11 cellular contexts compared by ENCODE assay signal in the genomic region with DNA sequence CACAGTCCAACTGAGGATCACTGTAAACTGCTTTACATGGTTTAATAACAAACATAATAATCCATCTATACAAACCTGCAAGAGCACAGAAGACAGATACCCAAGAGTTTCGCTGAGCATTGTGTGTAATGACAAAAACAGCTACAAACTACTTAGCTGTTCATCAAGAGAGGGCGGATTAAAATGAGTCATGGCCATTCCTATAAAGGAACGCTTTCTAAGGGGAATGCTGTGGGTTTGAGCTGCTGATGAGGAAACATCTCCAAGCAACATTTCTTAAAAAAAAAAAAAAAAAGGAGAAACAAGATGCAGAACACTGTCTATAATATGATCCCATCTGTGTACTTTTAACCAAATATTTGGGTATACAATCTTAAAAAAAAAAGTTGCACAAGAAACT. TPM values are rescaled to one million over a fixed set of nuclear protein-coding genes. Genes with fewer than 3 reads are reported as not detected.
DNase-seq lines count a peak whose midpoint lies in the region; ATAC-seq and TF ChIP-seq lines count a peak whose summit lies in the region.
"Had no signal": no experiment of that assay in that cellular context is flagged by ENCODE, and none has a peak within 500 bp of the region (broad histone marks: within the 10 kb centered on the region; RNA-seq: fewer than 3 reads in every experiment).

No MANE protein-coding gene starts in this region.

- no peak overlapping the region for H2AFZ ChIP-seq in GM23338

- WGBS in lower leg skin, 2 donors, result 74 to 83% methylated on average over 3 of the region's 3 CpGs

- no peaks in the 10 kb centered on the region for H3K36me3 ChIP-seq in GM23338 (ENCODE audit: insufficient read depth)

- H3K4me1 ChIP-seq in GM23338 (ENCODE audit: insufficient read depth), result peaks cover 48% of the 10 kb centered on the region

- no peaks in the 10 kb centered on the region for H3K27me3 ChIP-seq in GM23338 (ENCODE audit: insufficient read depth)

- ATAC-seq in GM23338, result no peak

- intact Hi-C loops in activated T-helper 1 cell treated with anti-CD3 and anti-CD28 coated beads, Interleukin-12 subunit alpha, Interleukin-12 subunit beta, Interleukin-2, Interleukin-4 antibody, amounts not matched to agents 30 ng/mL and 10 ng/mL and 1 ng/mL, durations not matched to agents 14 hours and 24 hours and 36 hours (cut with micrococcal nuclease), result loop anchor here (1.0 kb wide), 1 partner anchor 8 kb away; no protein-coding TSS in a partner anchor
- intact Hi-C loops in lower leg skin (cut with DNase I; ENCODE audit: low total_unique reads), result no loop called here

- H3K9me3 Mint-ChIP-seq in GM23338, result no peaks in the 10 kb centered on the region
- H3K9me3 Mint-ChIP-seq in activated T-helper 1 cell treated with anti-CD3 and anti-CD28 coated beads, Interleukin-12 subunit alpha, Interleukin-12 subunit beta, Interleukin-2, Interleukin-4 antibody, amounts not matched to agents 30 ng/mL and 10 ng/mL and 1 ng/mL, durations not matched to agents 14 hours and 24 hours and 36 hours, result no peaks in the 10 kb centered on the region

- H3K4me1 Mint-ChIP-seq in GM23338, result peaks cover 66% of the 10 kb centered on the region
- H3K4me1 Mint-ChIP-seq in activated T-helper 1 cell treated with anti-CD3 and anti-CD28 coated beads, Interleukin-12 subunit alpha, Interleukin-12 subunit beta, Interleukin-2, Interleukin-4 antibody, amounts not matched to agents 30 ng/mL and 10 ng/mL and 1 ng/mL, durations not matched to agents 14 hours and 24 hours and 36 hours (ENCODE audit: low read depth), result peaks cover 88% of the 10 kb centered on the region

- H3F3A ChIP-seq in GM23338 (replicated peaks; ENCODE audit: low read depth), result no peaks in the 10 kb centered on the region

- peaks cover 92% of the 10 kb centered on the region for H3K79me2 ChIP-seq in GM23338 (replicated peaks; ENCODE audit: insufficient read depth)

- H3K27ac ChIP-seq in GM23338 (ENCODE audit: low read depth), result no peak overlapping the region

- TF ChIP-seq POLR2A in lower leg skin (IDR thresholded peaks at IDR 0.05), result no peak

- TF ChIP-seq CTCF in GM23338 (conservative IDR thresholded peaks at IDR 0.05; ENCODE audit: low read depth in 2 of 2) (no peak), lower leg skin (IDR thresholded peaks at IDR 0.05) (no peak)

- peak; percentile 81 for DNase-seq in AG08396 (ENCODE audit: low spot score)
- DNase-seq in GM23338 (ENCODE audit: low spot score), result no peak
- no peak for DNase-seq in activated T-helper 1 cell treated with anti-CD3 and anti-CD28 coated beads, Interleukin-12 subunit alpha, Interleukin-12 subunit beta, Interleukin-2, Interleukin-4 antibody, amounts not matched to agents 30 ng/mL and 10 ng/mL and 1 ng/mL, durations not matched to agents 14 hours and 24 hours and 36 hours (ENCODE audit: low spot score)
- DNase-seq in iris pigment epithelial cell (ENCODE audit: low read depth), result peak; percentile 98
- DNase-seq in OCI-M1 (lab: John Stamatoyannopoulos, UW), result no peak
- DNase-seq in ureter (ENCODE audit: low spot score), result no peak
- no peak for DNase-seq in NCI-H2227 treated with DMSO at 0.1 percent for 48 hours (lab: John Stamatoyannopoulos, UW)
- DNase-seq in lower leg skin (ENCODE audit: low spot score in 2 of 2), result no peak
- DNase-seq: effector CD4-positive, alpha-beta T cell; Kasumi-1 had no signal

- H3K27ac Mint-ChIP-seq in GM23338, result no peak overlapping the region
- H3K27ac Mint-ChIP-seq in activated T-helper 1 cell treated with anti-CD3 and anti-CD28 coated beads, Interleukin-12 subunit alpha, Interleukin-12 subunit beta, Interleukin-2, Interleukin-4 antibody, amounts not matched to agents 30 ng/mL and 10 ng/mL and 1 ng/mL, durations not matched to agents 14 hours and 24 hours and 36 hours, result peak overlapping the region; percentile 72

- H3K27me3 Mint-ChIP-seq in GM23338 (ENCODE audit: insufficient read depth, low read depth, poor library complexity), result peaks cover 7% of the 10 kb centered on the region
- no peaks in the 10 kb centered on the region for H3K27me3 Mint-ChIP-seq in activated T-helper 1 cell treated with anti-CD3 and anti-CD28 coated beads, Interleukin-12 subunit alpha, Interleukin-12 subunit beta, Interleukin-2, Interleukin-4 antibody, amounts not matched to agents 30 ng/mL and 10 ng/mL and 1 ng/mL, durations not matched to agents 14 hours and 24 hours and 36 hours (ENCODE audit: insufficient read depth)

- peaks cover 4% of the 10 kb centered on the region; the same call in 1 of the 3 replicates for H3K36me3 Mint-ChIP-seq in GM23338 (ENCODE audit: low read depth)
- H3K36me3 Mint-ChIP-seq in activated T-helper 1 cell treated with anti-CD3 and anti-CD28 coated beads, Interleukin-12 subunit alpha, Interleukin-12 subunit beta, Interleukin-2, Interleukin-4 antibody, amounts not matched to agents 30 ng/mL and 10 ng/mL and 1 ng/mL, durations not matched to agents 14 hours and 24 hours and 36 hours (ENCODE audit: low read depth), result peaks cover 36% of the 10 kb centered on the region

- H4K20me1 ChIP-seq in GM23338 (replicated peaks; ENCODE audit: insufficient read depth), result peaks cover 12% of the 10 kb centered on the region

- H3K4me2 ChIP-seq in GM23338, result 0 out of 2 replicates have a peak overlapping the region, but pooled peaks have one; percentile 11

- no peak overlapping the region for H3K4me3 Mint-ChIP-seq in GM23338
- H3K4me3 Mint-ChIP-seq in activated T-helper 1 cell treated with anti-CD3 and anti-CD28 coated beads, Interleukin-12 subunit alpha, Interleukin-12 subunit beta, Interleukin-2, Interleukin-4 antibody, amounts not matched to agents 30 ng/mL and 10 ng/mL and 1 ng/mL, durations not matched to agents 14 hours and 24 hours and 36 hours, result peak overlapping the region; percentile 31

- H3K9me2 ChIP-seq in GM23338 (ENCODE audit: insufficient read depth), result no peaks in the 10 kb centered on the region

- H3K4me3 ChIP-seq in GM23338 (no peak overlapping the region), lower leg skin (ENCODE audit: low read depth, poor library complexity, severe bottlenecking) (no peak overlapping the region)
- H3K4me3 ChIP-seq: lung had no signal

TF ChIP-seq in GM23338, 12 proteins besides CTCF, POLR2A, EP300 and RAD21 (continues in another document):
- TF ChIP-seq ZNF462 (CRISPR knock-in tag; IDR thresholded peaks at IDR 0.05), result no peak

RNA-seq across cellular contexts. Expression of gene VOPP1, which starts 33.8 kb away (rescaled TPM):
- 71.0 and 73.7 TPM in 2 replicates for total RNA-seq in GM23338 (2014; rRNA removed; shearing (Covaris generic))
- polyA plus RNA-seq in GM23338 (2016; fragmentation: Nextera tagmentation; extraction: Ambion mirVana), result 26.2 and 28.2 TPM in 2 replicates
- 96.3 and 102 TPM in 2 replicates for total RNA-seq in activated T-helper 1 cell treated with anti-CD3 and anti-CD28 coated beads, Interleukin-12 subunit alpha, Interleukin-12 subunit beta, Interleukin-2, Interleukin-4 antibody, amounts not matched to agents 30 ng/mL and 10 ng/mL and 1 ng/mL, durations not matched to agents 14 hours and 24 hours and 36 hours
- total RNA-seq in ureter, result 47.1 TPM
- total RNA-seq in lower leg skin, result 10 to 100 TPM; 15.1 to 29.8 (median 22.9) TPM

Comparison
In these comparisons a context has a peak if more than half of its experiments do, and no peak if none do; other contexts are left out.
1. DNase-seq: peak in AG08396 (single experiment) and iris pigment epithelial cell (single experiment); none in GM23338 (single experiment), activated T-helper 1 cell treated with anti-CD3 and anti-CD28 coated beads, Interleukin-12 subunit alpha, Interleukin-12 subunit beta, Interleukin-2, Interleukin-4 antibody, amounts not matched to agents 30 ng/mL and 10 ng/mL and 1 ng/mL, durations not matched to agents 14 hours and 24 hours and 36 hours (single experiment), OCI-M1 (single experiment), ureter (single experiment), NCI-H2227 treated with DMSO at 0.1 percent for 48 hours (single experiment) and lower leg skin (0 of 2).